1 cellular context compared by ENCODE assay signal in genomic region chr12:103469716-103470115, GRCh38.
TF ChIP-seq lines count a peak whose summit lies in the region.

No MANE protein-coding gene starts in this region.

TF ChIP-seq in GM12878, 131 proteins besides CTCF, POLR2A, EP300 and RAD21 (continued from another document):
- peak; percentile 33; the same call in 1 of the 2 replicates for TF ChIP-seq EED (IDR thresholded peaks at IDR 0.05; ENCODE audit: low read depth)
- no peak for TF ChIP-seq LARP7 (IDR thresholded peaks at IDR 0.05)
- TF ChIP-seq ATF7 (IDR thresholded peaks at IDR 0.05; ENCODE audit: low read depth): peak; percentile 66
- TF ChIP-seq MEF2A (IDR thresholded peaks at IDR 0.05; ENCODE audit: insufficient read depth, low read depth, low read length): peak; percentile 82
- no peak for TF ChIP-seq PKNOX1 (IDR thresholded peaks at IDR 0.05)
- peak; percentile 89 for TF ChIP-seq NFIC (IDR thresholded peaks at IDR 0.05; ENCODE audit: low read depth, low read length)
- peak; percentile 82 for TF ChIP-seq JUNB (IDR thresholded peaks at IDR 0.05)
- TF ChIP-seq ZNF687 (IDR thresholded peaks at IDR 0.05): peak; percentile 53; the same call in 1 of the 2 replicates
- TF ChIP-seq ZBED1 (IDR thresholded peaks at IDR 0.05; ENCODE audit: borderline replicate concordance): 0 out of 2 replicates have a peak, but pooled peaks have one; percentile 64
- TF ChIP-seq MEF2B (IDR thresholded peaks at IDR 0.05; ENCODE audit: partially characterized antibody, poor library complexity, severe bottlenecking): peak; percentile 74
- no peak for TF ChIP-seq SMAD5 (IDR thresholded peaks at IDR 0.05; ENCODE audit: low read depth)
- no peak for TF ChIP-seq NR2C2 (IDR thresholded peaks at IDR 0.05; ENCODE audit: borderline replicate concordance, control insufficient read depth, insufficient read length, low read depth)
- TF ChIP-seq HDAC6 (IDR thresholded peaks at IDR 0.05; ENCODE audit: unreplicated experiment): no peak
